Comparison of ENCODE assay signal across 14 cellular contexts in the genomic region with DNA sequence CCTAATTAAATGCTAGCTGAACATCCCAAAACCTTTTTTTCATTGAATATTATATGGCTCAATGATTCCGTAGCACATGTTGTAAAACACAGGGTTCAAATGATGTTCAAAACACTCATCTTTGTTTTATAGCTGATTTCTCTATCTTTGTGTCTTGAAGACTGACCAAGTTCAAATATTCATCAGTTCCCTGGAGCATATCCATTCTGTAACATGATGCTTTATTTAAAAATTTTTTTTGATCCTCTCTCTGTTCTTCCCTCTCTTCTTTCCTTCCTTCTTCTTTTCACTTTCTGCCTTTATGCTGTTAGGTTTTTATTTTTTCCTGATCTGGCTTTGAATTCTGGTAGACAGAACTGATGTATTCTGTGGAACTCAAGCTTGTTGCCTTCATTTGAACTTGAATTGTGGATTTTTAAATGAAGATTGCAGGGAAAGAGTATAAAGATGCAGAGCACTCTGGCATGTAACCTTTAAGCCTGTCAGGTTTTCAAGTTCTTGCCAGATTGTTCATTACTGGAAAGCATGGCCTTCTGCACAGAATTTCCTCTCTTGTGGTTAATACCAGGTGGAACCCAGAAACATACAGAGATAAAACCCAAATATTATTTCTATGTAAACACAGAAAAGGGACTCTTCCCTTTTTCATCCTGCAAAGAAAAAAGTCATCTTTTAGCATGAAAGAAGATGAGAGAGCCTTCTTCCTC. TPM values are rescaled to one million over a fixed set of nuclear protein-coding genes. Genes with fewer than 3 reads are reported as not detected.
DNase-seq lines count a peak whose midpoint lies in the region; ATAC-seq, FAIRE-seq and TF ChIP-seq lines count a peak whose summit lies in the region.
"Had no signal": no experiment of that assay in that cellular context is flagged by ENCODE, and none has a peak within 500 bp of the region (broad histone marks: within the 10 kb centered on the region; RNA-seq: fewer than 3 reads in every experiment).

No MANE protein-coding gene starts in this region.

- no peak for TF ChIP-seq CTCF in A549 (IDR thresholded peaks at IDR 0.05)
- no peak for TF ChIP-seq CTCF in GM12865 (IDR thresholded peaks at IDR 0.05; ENCODE audit: insufficient read depth, low read depth, low read length, missing control alignments)

- WGBS in A549 (ENCODE audit: missing lambda C conversion rate) = 92% methylated on average over 1 of the region's 1 CpG

- no peak for TF ChIP-seq EP300 in A549 (IDR thresholded peaks at IDR 0.05)

- H3K9me3 ChIP-seq in A549 = no peaks in the 10 kb centered on the region

- H3K27me3 Mint-ChIP-seq in activated CD8-positive, alpha-beta T cell treated with anti-CD3 and anti-CD28 coated beads, Interleukin-2, amount 10 ng/mL, durations not matched to agents 7 days and 5 days (ENCODE audit: low read depth) = no peaks in the 10 kb centered on the region
- no peaks in the 10 kb centered on the region for H3K27me3 Mint-ChIP-seq in immature natural killer cell (ENCODE audit: low read depth in 3 of 3)

- peak overlapping the region; percentile 11 for H3K4me3 Mint-ChIP-seq in activated CD8-positive, alpha-beta T cell treated with anti-CD3 and anti-CD28 coated beads, Interleukin-2, amount 10 ng/mL, durations not matched to agents 7 days and 5 days
- H3K4me3 Mint-ChIP-seq in immature natural killer cell = no peak overlapping the region

- in situ Hi-C loops in KBM-7 (cut with MboI; ENCODE audit: low pct_unique_long_range_greater_than_20kb, low sequenced_read_pairs) = no loop called here

- peaks cover 65% of the 10 kb centered on the region for H3K4me1 Mint-ChIP-seq in activated CD8-positive, alpha-beta T cell treated with anti-CD3 and anti-CD28 coated beads, Interleukin-2, amount 10 ng/mL, durations not matched to agents 7 days and 5 days (ENCODE audit: low read depth)
- peaks cover 44 to 52% of the 10 kb centered on the region in 2 donors for H3K4me1 Mint-ChIP-seq in immature natural killer cell

- H3K4me3 ChIP-seq in A549 (no peak overlapping the region), GM12865 (ENCODE audit: low read depth, low read length) (no peak overlapping the region)

- no peaks in the 10 kb centered on the region for H3K9me3 Mint-ChIP-seq in activated CD8-positive, alpha-beta T cell treated with anti-CD3 and anti-CD28 coated beads, Interleukin-2, amount 10 ng/mL, durations not matched to agents 7 days and 5 days (ENCODE audit: insufficient read depth)
- no peaks in the 10 kb centered on the region for H3K9me3 Mint-ChIP-seq in immature natural killer cell

- peaks cover 38% of the 10 kb centered on the region for H3K36me3 Mint-ChIP-seq in activated CD8-positive, alpha-beta T cell treated with anti-CD3 and anti-CD28 coated beads, Interleukin-2, amount 10 ng/mL, durations not matched to agents 7 days and 5 days (ENCODE audit: low read depth)
- H3K36me3 Mint-ChIP-seq in immature natural killer cell = peaks cover 3 to 14% (median 10%) of the 10 kb centered on the region in 3 donors

- no peak for TF ChIP-seq RAD21 in A549 (conservative IDR thresholded peaks at IDR 0.05 in 1 of 2, IDR thresholded peaks at IDR 0.05 in 1 of 2)

- FAIRE-seq in A549 (lab: Jason Lieb, UNC) = peak; percentile 49
- FAIRE-seq: HepG2 had no signal

- no peak for ATAC-seq in A549
- no peak for ATAC-seq in activated CD8-positive, alpha-beta T cell treated with anti-CD3 and anti-CD28 coated beads, Interleukin-2, amount 10 ng/mL, durations not matched to agents 7 days and 5 days
- ATAC-seq: HepG2, left ventricle myocardium superior had no signal

- no peak for TF ChIP-seq POLR2A in A549 (IDR thresholded peaks at IDR 0.05; ENCODE audit: low read length)

- H3K4me2 ChIP-seq in A549 = no peak overlapping the region

- POLR2A ChIA-PET in A549 (lab: Yijun Ruan, JAX) = no interaction called here
- POLR2A ChIA-PET in activated CD8-positive, alpha-beta T cell treated with anti-CD3 and anti-CD28 coated beads, Interleukin-2, amount 10 ng/mL, durations not matched to agents 7 days and 5 days (lab: Charles Lee) = interaction anchor here (1.1 kb wide), 1 partner anchor 73 kb away, joined by 7 read pairs; a partner anchor contains a TSS

- H3K27ac ChIP-seq in A549 = no peak overlapping the region
- H3K27ac ChIP-seq: parathyroid adenoma had no signal

- peak overlapping the region; percentile 70 for H3K27ac Mint-ChIP-seq in activated CD8-positive, alpha-beta T cell treated with anti-CD3 and anti-CD28 coated beads, Interleukin-2, amount 10 ng/mL, durations not matched to agents 7 days and 5 days
- peak overlapping the region; percentile 68 to 98 (median 83) for H3K27ac Mint-ChIP-seq in immature natural killer cell

- no peaks in the 10 kb centered on the region for H3K4me1 ChIP-seq in A549
- H3K4me1 ChIP-seq: parathyroid adenoma had no signal

- DNase-seq in A549 (ENCODE audit: low read depth in 1 of 2, low spot score in 1 of 2) (no peak), GM12865 (ENCODE audit: low read depth) (peak; percentile 46), immature natural killer cell (no peak), NCI-H748 treated with DMSO at 0.1 percent for 48 hours (lab: John Stamatoyannopoulos, UW) (no peak), KBM-7 (no peak), C1 segment of cervical spinal cord (lab: John Stamatoyannopoulos, UW) (no peak)
- no peak for DNase-seq in activated CD8-positive, alpha-beta T cell treated with anti-CD3 and anti-CD28 coated beads, Interleukin-2, amount 10 ng/mL, durations not matched to agents 7 days and 5 days
- DNase-seq in stimulated activated CD4-positive, alpha-beta T cell treated with anti-CD3 and anti-CD28 coated beads, Interleukin-4, amount 100 ng/mL, for 24 hours = no peak
- DNase-seq: hippocampal formation, left ventricle myocardium superior, NCI-H146 had no signal

- CTCF ChIA-PET in A549 (lab: Yijun Ruan, JAX) = interaction anchor here (0.8 to 1.5 kb wide), 3 partner anchors 24 to 168 kb away, joined by 3 to 5 read pairs (median 3); no protein-coding TSS in a partner anchor
- CTCF ChIA-PET in activated CD8-positive, alpha-beta T cell treated with anti-CD3 and anti-CD28 coated beads, Interleukin-2, amount 10 ng/mL, durations not matched to agents 7 days and 5 days (lab: Charles Lee) = interaction anchor here (1.2 to 5.2 kb wide), 5 partner anchors 10 to 228 kb away, joined by 3 to 43 read pairs (median 6); no protein-coding TSS in a partner anchor

TF ChIP-seq in A549, 52 proteins besides CTCF, POLR2A, EP300 and RAD21:
- TF ChIP-seq, protein P1, sequence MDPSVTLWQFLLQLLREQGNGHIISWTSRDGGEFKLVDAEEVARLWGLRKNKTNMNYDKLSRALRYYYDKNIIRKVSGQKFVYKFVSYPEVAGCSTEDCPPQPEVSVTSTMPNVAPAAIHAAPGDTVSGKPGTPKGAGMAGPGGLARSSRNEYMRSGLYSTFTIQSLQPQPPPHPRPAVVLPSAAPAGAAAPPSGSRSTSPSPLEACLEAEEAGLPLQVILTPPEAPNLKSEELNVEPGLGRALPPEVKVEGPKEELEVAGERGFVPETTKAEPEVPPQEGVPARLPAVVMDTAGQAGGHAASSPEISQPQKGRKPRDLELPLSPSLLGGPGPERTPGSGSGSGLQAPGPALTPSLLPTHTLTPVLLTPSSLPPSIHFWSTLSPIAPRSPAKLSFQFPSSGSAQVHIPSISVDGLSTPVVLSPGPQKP (IDR thresholded peaks at IDR 0.05; ENCODE audit: low read depth, low read length) = no peak
- no peak for TF ChIP-seq HOXB5 (CRISPR knock-in tag; IDR thresholded peaks at IDR 0.05)
- no peak for TF ChIP-seq MAZ (IDR thresholded peaks at IDR 0.05; ENCODE audit: borderline replicate concordance, low read depth, low read length)
- no peak for TF ChIP-seq EHF (CRISPR knock-in tag; IDR thresholded peaks at IDR 0.05)
- no peak for TF ChIP-seq RARB (CRISPR knock-in tag; IDR thresholded peaks at IDR 0.05)
- TF ChIP-seq RNF2 (IDR thresholded peaks at IDR 0.05; ENCODE audit: borderline replicate concordance, low read depth) = no peak
- TF ChIP-seq JUNB (IDR thresholded peaks at IDR 0.05) = no peak
- no peak for TF ChIP-seq ZFP36 (IDR thresholded peaks at IDR 0.05; ENCODE audit: borderline replicate concordance, partially characterized antibody)
- TF ChIP-seq HOXB13 (CRISPR knock-in tag; IDR thresholded peaks at IDR 0.05; ENCODE audit: low read depth) = no peak
- TF ChIP-seq, protein P2, sequence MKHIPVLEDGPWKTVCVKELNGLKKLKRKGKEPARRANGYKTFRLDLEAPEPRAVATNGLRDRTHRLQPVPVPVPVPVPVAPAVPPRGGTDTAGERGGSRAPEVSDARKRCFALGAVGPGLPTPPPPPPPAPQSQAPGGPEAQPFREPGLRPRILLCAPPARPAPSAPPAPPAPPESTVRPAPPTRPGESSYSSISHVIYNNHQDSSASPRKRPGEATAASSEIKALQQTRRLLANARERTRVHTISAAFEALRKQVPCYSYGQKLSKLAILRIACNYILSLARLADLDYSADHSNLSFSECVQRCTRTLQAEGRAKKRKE (CRISPR knock-in tag; IDR thresholded peaks at IDR 0.05; ENCODE audit: low read depth) = no peak

RNA-seq across cellular contexts. Expression of a gene that starts 39.5 kb away (rescaled TPM):
- not detected in 2 replicates for polyA plus RNA-seq in A549 (2011; rRNA removed)
- not detected in 2 replicates for polyA plus RNA-seq in A549 (2012; cell fraction: cytosol; rRNA removed)
- not detected in 2 replicates for polyA plus RNA-seq in A549 (2012; cell fraction: nucleus; rRNA removed)
- not detected in 3 replicates for polyA plus RNA-seq in A549 (2017; fragmentation: RNase III; extraction: RNeasy Plus Mini Kit Qiagen cat#74134 plus additional on column Dnase treatment)
- not detected in 2 replicates for polyA minus RNA-seq in A549 (2011; rRNA and poly(A)+ RNA removed)
- under 1 TPM; 0.13 to 0.44 TPM for total RNA-seq in activated CD8-positive, alpha-beta T cell treated with anti-CD3 and anti-CD28 coated beads, Interleukin-2, amount 10 ng/mL, durations not matched to agents 7 days and 5 days
- 1 to 10 TPM in 1 of 3 donors, not detected in 2; 1.7 TPM for polyA plus RNA-seq in immature natural killer cell
- total RNA-seq: HepG2, left ventricle myocardium superior, SK-MEL-5 had no signal
- polyA plus RNA-seq: HepG2 had no signal

RNA-seq across cellular contexts. Expression of a gene that starts 45.3 kb away (rescaled TPM):
- polyA plus RNA-seq in A549 (2011; rRNA removed) (129 and 137 TPM in 2 replicates), A549 (2017; fragmentation: RNase III; extraction: RNeasy Plus Mini Kit Qiagen cat#74134 plus additional on column Dnase treatment) (102 to 113 TPM (median 102 TPM) in 3 replicates), immature natural killer cell (10 to 100 TPM in 1 of 3 donors, 1 to 10 TPM in 2; 7.7 to 13.1 (median 9.0) TPM)
- polyA plus RNA-seq in A549 (2012; cell fraction: cytosol; rRNA removed) = 108 and 114 TPM in 2 replicates
- polyA plus RNA-seq in A549 (2012; cell fraction: nucleus; rRNA removed) = 120 and 141 TPM in 2 replicates
- polyA minus RNA-seq in A549 (2011; rRNA and poly(A)+ RNA removed) = 103 and 107 TPM in 2 replicates
- 100 to 1,000 TPM; 106 to 108 TPM for total RNA-seq in activated CD8-positive, alpha-beta T cell treated with anti-CD3 and anti-CD28 coated beads, Interleukin-2, amount 10 ng/mL, durations not matched to agents 7 days and 5 days

Comparison
In these comparisons a context has a peak if more than half of its experiments do, and no peak if none do; other contexts are left out.
1. RNA of a gene that starts 45.3 kb away (polyA plus RNA-seq): 102 to 141 TPM in A549; 7.7 to 13.1 TPM in immature natural killer cell; every median in the first group is over 4 times any median in the second.